Comparison of ENCODE assay signal across 8 cellular contexts in the genomic region with DNA sequence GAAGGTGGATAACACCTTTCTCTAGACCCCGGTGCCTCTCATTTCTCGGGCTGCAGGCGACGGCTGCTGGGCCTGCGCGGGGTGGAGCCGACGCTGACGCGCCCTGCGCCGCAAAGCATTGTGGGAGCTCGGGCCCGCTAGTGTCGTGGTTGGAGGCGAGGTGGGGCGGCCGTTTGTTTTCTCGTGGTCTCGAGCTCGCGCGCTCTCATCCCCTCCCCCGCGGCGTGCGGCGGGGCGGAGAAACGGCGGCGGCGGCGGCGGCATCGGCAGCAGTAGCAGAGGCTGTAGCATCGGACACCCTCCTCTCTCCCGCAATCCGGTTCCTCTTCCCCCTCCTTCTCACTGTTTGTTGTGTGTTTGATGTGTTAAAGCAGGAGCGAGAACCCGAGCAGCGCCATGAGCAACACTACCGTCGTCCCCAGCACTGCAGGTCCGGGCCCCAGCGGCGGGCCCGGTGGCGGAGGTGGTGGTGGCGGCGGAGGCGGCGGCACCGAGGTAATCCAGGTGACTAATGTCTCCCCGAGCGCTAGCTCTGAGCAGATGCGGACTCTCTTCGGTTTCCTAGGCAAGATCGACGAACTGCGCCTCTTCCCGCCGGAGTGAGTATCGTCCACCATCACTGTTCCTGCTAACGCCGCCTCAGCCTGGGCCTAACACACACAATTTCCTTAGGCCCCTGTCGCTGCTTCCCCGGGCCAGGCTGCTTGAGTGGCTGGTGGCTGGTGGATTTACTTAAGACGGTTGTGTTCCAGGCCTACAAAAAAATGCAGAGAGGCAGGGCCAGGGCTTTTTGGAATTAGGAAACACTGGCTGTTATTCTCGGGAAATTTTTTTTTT. TPM values are rescaled to one million over a fixed set of nuclear protein-coding genes. Genes with fewer than 3 reads are reported as not detected.
DNase-seq lines count a peak whose midpoint lies in the region; ATAC-seq and TF ChIP-seq lines count a peak whose summit lies in the region.

A gene with protein sequence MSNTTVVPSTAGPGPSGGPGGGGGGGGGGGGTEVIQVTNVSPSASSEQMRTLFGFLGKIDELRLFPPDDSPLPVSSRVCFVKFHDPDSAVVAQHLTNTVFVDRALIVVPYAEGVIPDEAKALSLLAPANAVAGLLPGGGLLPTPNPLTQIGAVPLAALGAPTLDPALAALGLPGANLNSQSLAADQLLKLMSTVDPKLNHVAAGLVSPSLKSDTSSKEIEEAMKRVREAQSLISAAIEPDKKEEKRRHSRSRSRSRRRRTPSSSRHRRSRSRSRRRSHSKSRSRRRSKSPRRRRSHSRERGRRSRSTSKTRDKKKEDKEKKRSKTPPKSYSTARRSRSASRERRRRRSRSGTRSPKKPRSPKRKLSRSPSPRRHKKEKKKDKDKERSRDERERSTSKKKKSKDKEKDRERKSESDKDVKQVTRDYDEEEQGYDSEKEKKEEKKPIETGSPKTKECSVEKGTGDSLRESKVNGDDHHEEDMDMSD (plus strand): TSS at position 140 of the 837 bp plus-strand sequence. CDS start 257 bp downstream, at position 397.

- peak within 1 kb of the TSS; percentile 59 for H3K4me3 ChIP-seq in thymus (ENCODE audit: low read length)

- H3K27me3 ChIP-seq in thymus (ENCODE audit: control insufficient read depth, insufficient read depth) = no peaks in the 10 kb centered on the region

- peak within 1 kb of the TSS; percentile 96 for H3K27ac Mint-ChIP-seq in activated naive CD8-positive, alpha-beta T cell
- peak within 1 kb of the TSS; percentile 77 for H3K27ac Mint-ChIP-seq in glutamatergic neuron (ENCODE audit: unreplicated experiment)
- peak within 1 kb of the TSS; percentile 95 for H3K27ac Mint-ChIP-seq in osteocyte (ENCODE audit: unreplicated experiment)

- H3K36me3 Mint-ChIP-seq in activated naive CD8-positive, alpha-beta T cell = peaks cover 4% of the 10 kb centered on the region
- no peaks in the 10 kb centered on the region for H3K36me3 Mint-ChIP-seq in glutamatergic neuron (ENCODE audit: unreplicated experiment)
- H3K36me3 Mint-ChIP-seq in osteocyte (ENCODE audit: unreplicated experiment) = peaks cover 32% of the 10 kb centered on the region

- POLR2A ChIA-PET in GM10248 (lab: Yijun Ruan, JAX) = interaction anchor here (0.6 to 1.1 kb wide), 5 partner anchors 8 to 189 kb away, joined by 3 to 5 read pairs (median 3); a partner anchor contains a TSS

- no peaks in the 10 kb centered on the region for H3K9me3 Mint-ChIP-seq in activated naive CD8-positive, alpha-beta T cell (ENCODE audit: low read depth)
- H3K9me3 Mint-ChIP-seq in glutamatergic neuron (ENCODE audit: unreplicated experiment) (peaks cover 4% of the 10 kb centered on the region), osteocyte (ENCODE audit: unreplicated experiment) (no peaks in the 10 kb centered on the region)

- H3K4me1 Mint-ChIP-seq in activated naive CD8-positive, alpha-beta T cell (ENCODE audit: low read depth) = peaks cover 53% of the 10 kb centered on the region
- H3K4me1 Mint-ChIP-seq in glutamatergic neuron (ENCODE audit: low read depth, unreplicated experiment) (peaks cover 14% of the 10 kb centered on the region), osteocyte (ENCODE audit: unreplicated experiment) (peaks cover 38% of the 10 kb centered on the region)

- TF ChIP-seq CTCF in GM10248 (IDR thresholded peaks at IDR 0.05; ENCODE audit: control extremely low read depth, extremely low read depth, low read depth, missing control alignments) = no peak
- TF ChIP-seq CTCF in glutamatergic neuron (IDR thresholded peaks at IDR 0.05; ENCODE audit: partially characterized antibody, unreplicated experiment) = no peak
- peak; percentile 16 for TF ChIP-seq CTCF in osteocyte (IDR thresholded peaks at IDR 0.05)

- WGBS in thymus = under 1% methylated on average over 70 of the region's 70 CpGs

- no peaks in the 10 kb centered on the region for H3K4me1 ChIP-seq in thymus (ENCODE audit: control insufficient read depth, insufficient read depth, low read length)

- CTCF ChIA-PET in GM10248 (lab: Yijun Ruan, JAX) = interaction anchor here (0.9 to 2.1 kb wide), 4 partner anchors 9 to 17 kb away, joined by 3 to 14 read pairs (median 4); no protein-coding TSS in a partner anchor

- H3K9me3 ChIP-seq in thymus (ENCODE audit: control insufficient read depth) = no peaks in the 10 kb centered on the region

- H3K36me3 ChIP-seq in thymus (ENCODE audit: control insufficient read depth, insufficient read depth) = peaks cover 3% of the 10 kb centered on the region

- H3K27ac ChIP-seq in thymus (ENCODE audit: low read depth) = peak within 1 kb of the TSS; percentile 95

- peak; percentile 93 for DNase-seq in GM10248 (ENCODE audit: extremely low spot score)
- peak; percentile 87 for DNase-seq in NCI-H1092 (lab: John Stamatoyannopoulos, UW)
- peak; percentile 84 for DNase-seq in SKM-1 (lab: John Stamatoyannopoulos, UW; ENCODE audit: unreplicated experiment)
- DNase-seq in glutamatergic neuron = peak; percentile 99
- DNase-seq in osteocyte (ENCODE audit: extremely low spot score, unreplicated experiment) = peak; percentile 98

- peak; percentile 95 for ATAC-seq in HG02588 (IDR thresholded peaks at IDR 0.05; ENCODE audit: unreplicated experiment)

- peak within 1 kb of the TSS; percentile 94 for H3K4me3 Mint-ChIP-seq in activated naive CD8-positive, alpha-beta T cell
- H3K4me3 Mint-ChIP-seq in glutamatergic neuron (ENCODE audit: unreplicated experiment) = peak within 1 kb of the TSS; percentile 87
- H3K4me3 Mint-ChIP-seq in osteocyte (ENCODE audit: unreplicated experiment) = peak within 1 kb of the TSS; percentile 88

- H3K27me3 Mint-ChIP-seq in activated naive CD8-positive, alpha-beta T cell = no peaks in the 10 kb centered on the region
- H3K27me3 Mint-ChIP-seq in glutamatergic neuron (ENCODE audit: unreplicated experiment) = no peaks in the 10 kb centered on the region
- no peaks in the 10 kb centered on the region for H3K27me3 Mint-ChIP-seq in osteocyte (ENCODE audit: unreplicated experiment)

RNA-seq across cellular contexts. Expression of the gene that starts here (rescaled TPM):
- 265 TPM for total RNA-seq in glutamatergic neuron (ENCODE audit: unreplicated experiment)
- 209 and 214 TPM in 2 replicates for total RNA-seq in osteocyte
- 306 TPM for polyA plus RNA-seq in thymus

Comparison
In these comparisons a context has a peak if more than half of its experiments do, and no peak if none do; other contexts are left out.
1. Peak in every context shown above with its lines: DNase-seq, ATAC-seq, H3K4me3 ChIP-seq and H3K27ac ChIP-seq.